Comparison of ENCODE assay signal across 20 cellular contexts in the genomic region with DNA sequence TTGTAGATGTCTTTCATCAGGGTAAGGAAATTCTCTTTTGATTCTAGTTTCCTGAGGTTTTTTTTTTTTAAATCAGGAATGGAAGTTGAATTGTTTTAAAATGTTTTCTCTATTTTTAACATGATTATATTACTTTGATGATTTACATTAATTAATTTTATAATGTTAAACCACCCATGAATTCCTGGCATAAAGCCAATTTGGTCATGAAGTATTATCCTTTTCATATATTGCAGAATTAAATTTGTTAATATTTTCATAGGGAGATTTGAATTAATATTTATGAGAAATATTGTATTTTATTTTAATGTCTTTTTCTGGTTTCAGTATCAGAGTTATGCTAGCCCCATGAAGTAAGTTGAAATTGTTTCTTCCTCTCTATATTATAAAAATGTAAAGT.
DNase-seq lines count a peak whose midpoint lies in the region; ATAC-seq, FAIRE-seq and TF ChIP-seq lines count a peak whose summit lies in the region.
"Had no signal": no experiment of that assay in that cellular context is flagged by ENCODE, and none has a peak within 500 bp of the region (broad histone marks: within the 10 kb centered on the region; RNA-seq: fewer than 3 reads in every experiment).

No MANE protein-coding gene starts in this region.

- TF ChIP-seq CTCF in pancreas (IDR thresholded peaks at IDR 0.05): no peak
- no peak for TF ChIP-seq CTCF in gastrocnemius medialis (IDR thresholded peaks at IDR 0.05 in 4 of 5, conservative IDR thresholded peaks at IDR 0.05 in 1 of 5)
- no peak for TF ChIP-seq CTCF in suprapubic skin (IDR thresholded peaks at IDR 0.05)

- H4K20me1 ChIP-seq in GM23248 (ENCODE audit: insufficient read depth): no peaks in the 10 kb centered on the region

- in situ Hi-C loops in gastrocnemius medialis (cut with MboI; ENCODE audit: low sequenced_read_pairs in 4 of 4) (no loop called here), GM23248 (cut with MboI) (no loop called here)

- no peaks in the 10 kb centered on the region for H3K27me3 ChIP-seq in pancreas
- H3K27me3 ChIP-seq in gastrocnemius medialis: no peaks in the 10 kb centered on the region
- H3K27me3 ChIP-seq in GM23248 (replicated peaks; ENCODE audit: insufficient read depth): peaks cover 16% of the 10 kb centered on the region; the same call in 1 of the 2 replicates
- H3K27me3 ChIP-seq in suprapubic skin: no peaks in the 10 kb centered on the region

- H3F3A ChIP-seq in GM23248 (ENCODE audit: insufficient read depth): no peaks in the 10 kb centered on the region

- TF ChIP-seq EP300 in suprapubic skin (IDR thresholded peaks at IDR 0.05): no peak

- TF ChIP-seq POLR2A in gastrocnemius medialis (IDR thresholded peaks at IDR 0.05) (no peak), suprapubic skin (IDR thresholded peaks at IDR 0.05) (no peak)

- DNase-seq in SK-N-MC (ENCODE audit: low read depth, low spot score) (no peak), pancreas (no peak), gastrocnemius medialis (no peak), GM23248 (no peak), suprapubic skin (ENCODE audit: low spot score in 2 of 2) (no peak)
- DNase-seq: AML-193; CD4-positive, alpha-beta T cell; DMS53; DND-41; EL; GOT3; H7; HFFc6 had no signal

- H3K9ac ChIP-seq in SK-N-MC (ENCODE audit: insufficient read length): no peak overlapping the region
- H3K9ac ChIP-seq in GM23248: no peak overlapping the region
- H3K9ac ChIP-seq: KMS-11 had no signal

- H3K9me3 ChIP-seq in SK-N-MC (ENCODE audit: low read depth, low read length) (no peaks in the 10 kb centered on the region), pancreas (no peaks in the 10 kb centered on the region), gastrocnemius medialis (no peaks in the 10 kb centered on the region), GM23248 (ENCODE audit: low read depth) (no peaks in the 10 kb centered on the region), suprapubic skin (no peaks in the 10 kb centered on the region)
- H3K9me3 ChIP-seq: A549 had no signal

- H3K4me2 ChIP-seq in GM23248 (ENCODE audit: unreplicated experiment): no peak overlapping the region
- H3K4me2 ChIP-seq: A549, KMS-11 had no signal

- H3K4me3 ChIP-seq in SK-N-MC (no peak overlapping the region), pancreas (no peak overlapping the region), gastrocnemius medialis (no peak overlapping the region), GM23248 (no peak overlapping the region), suprapubic skin (no peak overlapping the region)
- H3K4me3 ChIP-seq: A549 had no signal

- ATAC-seq in pancreas: no peak
- ATAC-seq in gastrocnemius medialis: no peak
- ATAC-seq: A549, HCT116 had no signal

- FAIRE-seq in G401.6 (lab: Jason Lieb, UNC): peak; percentile 37
- peak; percentile 53 for FAIRE-seq in colon (lab: Jason Lieb, UNC)
- FAIRE-seq in pancreas (lab: Jason Lieb, UNC): peak; percentile 90
- FAIRE-seq: A549, GM12891 had no signal

- no peaks in the 10 kb centered on the region for H3K9me2 ChIP-seq in GM23248 (ENCODE audit: insufficient read depth)

- H3K27ac ChIP-seq in SK-N-MC (peak overlapping the region; percentile 58; the same call in 1 of the 2 replicates), pancreas (no peak overlapping the region), gastrocnemius medialis (no peak overlapping the region), GM23248 (no peak overlapping the region), suprapubic skin (no peak overlapping the region)
- H3K27ac ChIP-seq: A549, C4-2B, KMS-11 had no signal

- H3K36me3 ChIP-seq in SK-N-MC (ENCODE audit: insufficient read depth, low read length) (no peaks in the 10 kb centered on the region), pancreas (no peaks in the 10 kb centered on the region), gastrocnemius medialis (no peaks in the 10 kb centered on the region), GM23248 (ENCODE audit: low read depth) (no peaks in the 10 kb centered on the region), suprapubic skin (no peaks in the 10 kb centered on the region)

- H3K79me2 ChIP-seq in GM23248 (ENCODE audit: insufficient read depth): no peaks in the 10 kb centered on the region

- no peak overlapping the region for H2AFZ ChIP-seq in GM23248

- intact Hi-C loops in pancreas (cut with DNase I): no loop called here
- intact Hi-C loops in gastrocnemius medialis (cut with DNase I; ENCODE audit: low total_unique reads): no loop called here

- no peaks in the 10 kb centered on the region for H3K4me1 ChIP-seq in pancreas
- no peaks in the 10 kb centered on the region for H3K4me1 ChIP-seq in gastrocnemius medialis
- no peaks in the 10 kb centered on the region for H3K4me1 ChIP-seq in GM23248 (ENCODE audit: insufficient read depth)
- no peaks in the 10 kb centered on the region for H3K4me1 ChIP-seq in suprapubic skin
- H3K4me1 ChIP-seq: A549 had no signal
